ENCODE assay signal across 2 cellular contexts in genomic region chr21:40783404-40783803, GRCh38.
TF ChIP-seq lines count a peak whose summit lies in the region.

No MANE protein-coding gene starts in this region.

TF ChIP-seq in HepG2, 621 proteins besides CTCF, POLR2A, EP300 and RAD21 (continued from another document):
- 0 out of 2 replicates have a peak, but pooled peaks have one; percentile 28 for TF ChIP-seq USF2 (IDR thresholded peaks at IDR 0.05; ENCODE audit: low read depth, low read length)
- no peak for TF ChIP-seq USF2 (CRISPR knock-in tag; IDR thresholded peaks at IDR 0.05; ENCODE audit: borderline replicate concordance)
- TF ChIP-seq ZSCAN29 (CRISPR knock-in tag; conservative IDR thresholded peaks at IDR 0.05): no peak
- peak; percentile 68 for TF ChIP-seq RAD51 (IDR thresholded peaks at IDR 0.05; ENCODE audit: borderline replicate concordance)
- no peak for TF ChIP-seq ZNF33B (CRISPR knock-in tag; IDR thresholded peaks at IDR 0.05)
- no peak for TF ChIP-seq HIVEP1 (CRISPR knock-in tag; IDR thresholded peaks at IDR 0.05)
- no peak for TF ChIP-seq ZNF44 (CRISPR knock-in tag; IDR thresholded peaks at IDR 0.05)
- TF ChIP-seq HNRNPL (IDR thresholded peaks at IDR 0.05; ENCODE audit: low read depth, low read length): no peak

TF ChIP-seq in K562, 482 proteins besides CTCF, POLR2A, EP300 and RAD21 (continued from another document):
- TF ChIP-seq BRF2 (IDR thresholded peaks at IDR 0.05; ENCODE audit: borderline replicate concordance, insufficient read depth, insufficient read length): no peak
TF ChIP-seq in K562: peak in this region for 2.
